Comparison of ENCODE assay signal across 9 cellular contexts in the genomic region with DNA sequence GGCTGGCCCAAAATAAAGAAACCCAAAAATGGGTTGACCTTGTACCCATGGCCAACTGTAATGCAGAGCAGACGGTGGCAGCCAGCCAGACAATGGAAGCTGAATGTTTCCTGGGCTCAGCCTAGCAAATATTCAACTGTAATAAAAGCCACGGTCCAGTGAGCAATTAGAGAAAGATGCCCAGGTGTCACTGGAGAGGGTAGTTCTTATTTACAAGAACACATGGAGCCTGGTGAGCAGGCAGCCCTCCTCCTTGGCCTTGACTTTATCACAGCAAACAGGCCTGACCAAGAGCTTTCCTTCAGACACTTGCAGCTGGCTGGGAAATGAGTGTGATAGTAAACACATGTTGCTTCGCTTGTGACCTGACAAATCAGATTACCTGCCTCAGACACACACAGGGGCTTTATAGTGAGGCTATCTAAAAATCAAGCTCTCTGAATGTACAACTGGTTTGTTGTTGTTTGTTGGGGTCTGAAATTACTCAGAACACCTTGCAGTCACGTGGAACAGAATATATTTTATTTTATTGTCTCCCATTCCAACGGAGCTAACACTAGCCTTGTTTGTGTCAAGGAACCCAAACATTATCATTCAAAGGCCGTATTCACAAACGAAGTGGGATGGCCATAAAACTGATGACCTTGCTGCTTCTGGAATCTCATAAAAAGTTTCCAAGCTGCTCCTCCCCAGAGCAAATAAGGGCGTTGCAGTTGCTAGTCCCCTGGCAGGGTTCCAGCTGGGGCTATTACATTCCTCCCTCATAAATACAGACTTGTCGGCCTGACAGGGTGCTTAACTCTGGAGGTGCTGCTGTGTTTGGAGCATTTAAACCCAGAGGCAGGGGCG.
DNase-seq lines count a peak whose midpoint lies in the region; ATAC-seq and TF ChIP-seq lines count a peak whose summit lies in the region.
"Had no signal": no experiment of that assay in that cellular context is flagged by ENCODE, and none has a peak within 500 bp of the region (broad histone marks: within the 10 kb centered on the region; RNA-seq: fewer than 3 reads in every experiment).

No MANE protein-coding gene starts in this region.

- H3K4ac ChIP-seq in neuronal stem cell (ENCODE audit: low read length) = no peak overlapping the region

- H3K23ac ChIP-seq in neuronal stem cell (ENCODE audit: low read depth, low read length, poor library complexity) = no peak overlapping the region

- ATAC-seq in left ventricle myocardium superior = peak; percentile 83

- H2BK120ac ChIP-seq in neuronal stem cell (ENCODE audit: low read depth, low read length) = no peak overlapping the region

- H3K9me2 ChIP-seq in Loucy (replicated peaks; ENCODE audit: low read depth, low read length) = no peaks in the 10 kb centered on the region

- H3F3A ChIP-seq in Loucy (ENCODE audit: low read depth) = no peaks in the 10 kb centered on the region; the same call in 1 of the 2 replicates

- H3K79me2 ChIP-seq in Loucy (ENCODE audit: insufficient read depth, low read length) = no peaks in the 10 kb centered on the region
- H3K79me2 ChIP-seq: parathyroid adenoma had no signal

- H4K20me1 ChIP-seq in Loucy (ENCODE audit: insufficient read depth, low read length, poor library complexity, severe bottlenecking) = no peaks in the 10 kb centered on the region

- H3K36me3 ChIP-seq in Loucy (ENCODE audit: insufficient read depth, low read length) = no peaks in the 10 kb centered on the region
- no peaks in the 10 kb centered on the region for H3K36me3 ChIP-seq in stomach smooth muscle (ENCODE audit: control insufficient read depth in 2 of 2, insufficient read depth in 2 of 2, low read length in 2 of 2)
- no peaks in the 10 kb centered on the region for H3K36me3 ChIP-seq in H7 (replicated peaks; ENCODE audit: control insufficient read depth, insufficient read depth, low read length)
- no peaks in the 10 kb centered on the region for H3K36me3 ChIP-seq in neuronal stem cell (replicated peaks in 1 of 2; ENCODE audit: control insufficient read depth in 2 of 2, insufficient read depth in 2 of 2, low read length in 2 of 2)

- H3K4me1 ChIP-seq in Loucy (ENCODE audit: insufficient read depth, low read length, poor library complexity, severe bottlenecking) = peaks cover 20% of the 10 kb centered on the region
- H3K4me1 ChIP-seq in stomach smooth muscle (ENCODE audit: control insufficient read depth, insufficient read depth, low read length) = peaks cover 15% of the 10 kb centered on the region
- peaks cover 2 to 3% of the 10 kb centered on the region in 2 donors for H3K4me1 ChIP-seq in neuronal stem cell (ENCODE audit: control insufficient read depth in 2 of 2, insufficient read depth in 1 of 2, low read depth in 1 of 2, low read length in 2 of 2)
- H3K4me1 ChIP-seq: parathyroid adenoma had no signal

- H3K4me3 ChIP-seq in Loucy (ENCODE audit: low read length, poor library complexity, severe bottlenecking) (no peak overlapping the region), stomach smooth muscle (ENCODE audit: low read length in 2 of 2) (peak overlapping the region in 1 of 2 donors; percentile 22), H7 (ENCODE audit: insufficient read depth, low read depth, low read length) (no peak overlapping the region), neuronal stem cell (ENCODE audit: low read length in 2 of 2) (no peak overlapping the region)

- no peak for TF ChIP-seq CTCF in Loucy (conservative IDR thresholded peaks at IDR 0.05; ENCODE audit: low read length)

- H3K4me1 Mint-ChIP-seq in activated T-cell treated with anti-CD3 and anti-CD28 coated beads, Interleukin-2, amount 50 U/mL, for 24 hours (ENCODE audit: low read depth) = no peaks in the 10 kb centered on the region

- no peak overlapping the region for H3K4me3 Mint-ChIP-seq in activated T-cell treated with anti-CD3 and anti-CD28 coated beads, Interleukin-2, amount 50 U/mL, for 24 hours

- H3K9me3 Mint-ChIP-seq in activated T-cell treated with anti-CD3 and anti-CD28 coated beads, Interleukin-2, amount 50 U/mL, for 24 hours = no peaks in the 10 kb centered on the region

- H3K9me3 ChIP-seq in Loucy (ENCODE audit: insufficient read depth, low read depth, low read length) (no peaks in the 10 kb centered on the region), stomach smooth muscle (ENCODE audit: control insufficient read depth in 2 of 2, low read length in 2 of 2) (no peaks in the 10 kb centered on the region), neuronal stem cell (replicated peaks in 1 of 2; ENCODE audit: control insufficient read depth in 2 of 2, insufficient read depth in 1 of 2, low read depth in 1 of 2, low read length in 2 of 2) (no peaks in the 10 kb centered on the region)

- no peaks in the 10 kb centered on the region for H3K36me3 Mint-ChIP-seq in activated T-cell treated with anti-CD3 and anti-CD28 coated beads, Interleukin-2, amount 50 U/mL, for 24 hours (ENCODE audit: low read depth)

- no peak overlapping the region for H3K18ac ChIP-seq in neuronal stem cell (ENCODE audit: low read length)

- H3K9ac ChIP-seq in Loucy (ENCODE audit: low read depth, low read length, poor library complexity, severe bottlenecking) = peak overlapping the region; percentile 5
- no peak overlapping the region for H3K9ac ChIP-seq in stomach smooth muscle (ENCODE audit: low read length in 2 of 2)
- H3K9ac ChIP-seq in neuronal stem cell (ENCODE audit: low read depth, low read length, poor library complexity) = no peak overlapping the region
- H3K9ac ChIP-seq: parathyroid adenoma had no signal

- H2AK5ac ChIP-seq in neuronal stem cell (ENCODE audit: low read depth, low read length) = no peak overlapping the region

- H4K8ac ChIP-seq in neuronal stem cell (ENCODE audit: low read depth, low read length) = no peak overlapping the region

- H2BK5ac ChIP-seq in neuronal stem cell (ENCODE audit: low read length) = no peak overlapping the region

- peak; percentile 96 for DNase-seq in A172 (ENCODE audit: low spot score)
- DNase-seq in SHP77 treated with DMSO at 0.1 percent for 48 hours (lab: John Stamatoyannopoulos, UW) = peak; percentile 59
- DNase-seq in left ventricle myocardium superior = peak; percentile 81
- DNase-seq in H7 = no peak
- no peak for DNase-seq in activated T-cell treated with anti-CD3 and anti-CD28 coated beads, Interleukin-2, amount 50 U/mL, for 24 hours
- DNase-seq in neuronal stem cell (ENCODE audit: low spot score) = no peak

- H3K4me2 ChIP-seq in Loucy (ENCODE audit: low read depth, low read length, poor library complexity, severe bottlenecking) (peak overlapping the region; percentile 22), neuronal stem cell (ENCODE audit: insufficient read depth, low read length, poor library complexity, severe bottlenecking) (no peak overlapping the region)

- intact Hi-C loops in left ventricle myocardium superior (cut with micrococcal nuclease) = no loop called here

- H4K91ac ChIP-seq in neuronal stem cell (ENCODE audit: low read depth, low read length, poor library complexity) = no peak overlapping the region

- no peaks in the 10 kb centered on the region for H3K27me3 ChIP-seq in Loucy (ENCODE audit: insufficient read depth, low read length, poor library complexity, severe bottlenecking)
- no peaks in the 10 kb centered on the region for H3K27me3 ChIP-seq in stomach smooth muscle (ENCODE audit: control insufficient read depth in 1 of 2, insufficient read depth in 2 of 2, low read length in 2 of 2)
- H3K27me3 ChIP-seq in H7 (ENCODE audit: control insufficient read depth, insufficient read depth, low read length) = no peaks in the 10 kb centered on the region
- no peaks in the 10 kb centered on the region for H3K27me3 ChIP-seq in neuronal stem cell (ENCODE audit: control insufficient read depth in 3 of 3, insufficient read depth in 3 of 3, low read depth in 1 of 3, low read length in 3 of 3)

- H3K27me3 Mint-ChIP-seq in activated T-cell treated with anti-CD3 and anti-CD28 coated beads, Interleukin-2, amount 50 U/mL, for 24 hours = peaks cover 4% of the 10 kb centered on the region

- H3K79me1 ChIP-seq in neuronal stem cell (ENCODE audit: low read depth, low read length) = no peaks in the 10 kb centered on the region

- WGBS in neuronal stem cell (ENCODE audit: extremely low coverage in 2 of 2, insufficient read length in 2 of 2, insufficient replicate concordance in 1 of 2), 2 donors = no CpG with 5 or more reads among the region's 10 CpGs

- no peak overlapping the region for H2BK15ac ChIP-seq in neuronal stem cell (ENCODE audit: low read length)

- H3K27ac Mint-ChIP-seq in activated T-cell treated with anti-CD3 and anti-CD28 coated beads, Interleukin-2, amount 50 U/mL, for 24 hours = no peak overlapping the region

- peak overlapping the region; percentile 11 for H3K27ac ChIP-seq in stomach smooth muscle (ENCODE audit: low read length)
- H3K27ac ChIP-seq in neuronal stem cell (replicated peaks; ENCODE audit: low read length) = no peak overlapping the region
- H3K27ac ChIP-seq: parathyroid adenoma had no signal

- no peak overlapping the region for H2BK12ac ChIP-seq in neuronal stem cell (ENCODE audit: low read length)

- no peak overlapping the region for H3K14ac ChIP-seq in neuronal stem cell (ENCODE audit: low read length)

- H2AFZ ChIP-seq in Loucy (ENCODE audit: low read length) = peak overlapping the region; percentile 66
- H2AFZ ChIP-seq in neuronal stem cell (ENCODE audit: low read length) = no peak overlapping the region
- H2AFZ ChIP-seq: parathyroid adenoma had no signal

Comparison
In these comparisons a context has a peak if more than half of its experiments do, and no peak if none do; other contexts are left out.
1. DNase-seq: peak in A172 (single experiment), SHP77 treated with DMSO at 0.1 percent for 48 hours (single experiment) and left ventricle myocardium superior (single experiment); none in H7 (single experiment), activated T-cell treated with anti-CD3 and anti-CD28 coated beads, Interleukin-2, amount 50 U/mL, for 24 hours (single experiment) and neuronal stem cell (single experiment).